Comparison of ENCODE assay signal across 14 cellular contexts in genomic region chr20:36259177-36259835, GRCh38.
"Had no signal": no experiment of that assay in that cellular context is flagged by ENCODE, and none has a peak within 500 bp of the region (broad histone marks: within the 10 kb centered on the region; RNA-seq: fewer than 3 reads in every experiment).

No MANE protein-coding gene starts in this region.

- H3K4me3 ChIP-seq: ascending aorta, breast epithelium, gastrocnemius medialis, heart left ventricle, tibial nerve had no signal

- H3K9me3 ChIP-seq: ascending aorta, breast epithelium, gastrocnemius medialis, heart left ventricle, neutrophil, tibial nerve had no signal

- H3K4me1 Mint-ChIP-seq: activated B cell treated with CpG ODN at 0.5 μM for 24 hours had no signal

- DNase-seq: activated B cell treated with CpG ODN at 0.5 μM for 24 hours; activated CD4-positive, alpha-beta T cell treated with anti-CD3 and anti-CD28 coated beads for 48 hours; activated naive CD4-positive, alpha-beta T cell; cerebellar nuclear complex; gastrocnemius medialis; heart left ventricle; stimulated activated CD4-positive, alpha-beta T cell treated with anti-CD3 and anti-CD28 coated beads, Interleukin-4, amount 100 ng/mL, for 1 hour; stimulated activated naive CD4-positive, alpha-beta T cell; substantia nigra had no signal

- H3K36me3 ChIP-seq: breast epithelium had no signal

- H3K9me3 Mint-ChIP-seq: activated B cell treated with CpG ODN at 0.5 μM for 24 hours; dendritic cell treated with granulocyte-macrophage colony-stimulating factor and Interleukin-4, amounts not matched to agents 40 ng/mL and 50 ng/mL, for 4 days had no signal

- H3K27me3 ChIP-seq: ascending aorta, breast epithelium, gastrocnemius medialis, heart left ventricle, neutrophil, tibial nerve had no signal

- H3K4me1 ChIP-seq: ascending aorta, breast epithelium, gastrocnemius medialis, heart left ventricle, tibial nerve had no signal

- H3K27me3 Mint-ChIP-seq: activated B cell treated with CpG ODN at 0.5 μM for 24 hours; dendritic cell treated with granulocyte-macrophage colony-stimulating factor and Interleukin-4, amounts not matched to agents 40 ng/mL and 50 ng/mL, for 4 days had no signal

- ATAC-seq: gastrocnemius medialis had no signal

- H3K4me3 Mint-ChIP-seq: activated B cell treated with CpG ODN at 0.5 μM for 24 hours; dendritic cell treated with granulocyte-macrophage colony-stimulating factor and Interleukin-4, amounts not matched to agents 40 ng/mL and 50 ng/mL, for 4 days had no signal

- H3K27ac Mint-ChIP-seq: activated B cell treated with CpG ODN at 0.5 μM for 24 hours; dendritic cell treated with granulocyte-macrophage colony-stimulating factor and Interleukin-4, amounts not matched to agents 40 ng/mL and 50 ng/mL, for 4 days had no signal

- H3K27ac ChIP-seq: ascending aorta, breast epithelium, gastrocnemius medialis, heart left ventricle, neutrophil, tibial nerve had no signal
